Comparison of ENCODE assay signal across 1 cellular context in genomic region chr19:43847884-43848283, GRCh38.
TF ChIP-seq lines count a peak whose summit lies in the region.

No MANE protein-coding gene starts in this region.

TF ChIP-seq in GM23338, 12 proteins besides CTCF, POLR2A, EP300 and RAD21 (continued from another document):
- TF ChIP-seq ZNF462 (CRISPR knock-in tag; IDR thresholded peaks at IDR 0.05) (no peak), ZNF331 (CRISPR knock-in tag; IDR thresholded peaks at IDR 0.05; ENCODE audit: low read depth) (no peak), EZH2phosphoT487 (IDR thresholded peaks at IDR 0.05; ENCODE audit: unreplicated experiment) (no peak), JUNB (IDR thresholded peaks at IDR 0.05; ENCODE audit: unreplicated experiment) (no peak), EZH2 (IDR thresholded peaks at IDR 0.05; ENCODE audit: low read depth, unreplicated experiment) (no peak), ZNF114 (CRISPR knock-in tag; IDR thresholded peaks at IDR 0.05) (no peak)
